8 cellular contexts compared by ENCODE assay signal in genomic region chr2:239401450-239402227, GRCh38. TPM values are rescaled to one million over a fixed set of nuclear protein-coding genes. Genes with fewer than 3 reads are reported as not detected.
A peak's percentile ranks its signal among the peaks of the same experiment; 100 is the strongest.
DNase-seq lines count a peak whose midpoint lies in the region; ATAC-seq and TF ChIP-seq lines count a peak whose summit lies in the region.

No MANE protein-coding gene starts in this region.

- DNase-seq in DMS114 treated with DMSO at 0.1 percent for 48 hours (lab: John Stamatoyannopoulos, UW; ENCODE audit: unreplicated experiment) (peak; percentile 78), NOMO-1 treated with dmso at 0.1 percent for 144 hours (lab: John Stamatoyannopoulos, UW; ENCODE audit: unreplicated experiment) (peak; percentile 82), epithelial cell of esophagus (ENCODE audit: low read depth) (peak; percentile 92), mucosa of descending colon (peak; percentile 94 to 97 (median 96))
- peak; percentile 92 for DNase-seq in activated CD8-positive, alpha-beta memory T cell treated with anti-CD3 and anti-CD28 coated beads, Interleukin-2, amount 50 U/mL, for 4 hours
- peak; percentile 85 to 89 for DNase-seq in stimulated activated CD8-positive, alpha-beta memory T cell treated with anti-CD3 and anti-CD28 coated beads, Interleukin-2, amount 100 ng/mL, for 48 hours (ENCODE audit: low read depth in 2 of 2)

- H3K9me3 ChIP-seq in HUES48 (ENCODE audit: control insufficient read depth, insufficient read depth, low read length) (no peaks in the 10 kb centered on the region), mucosa of descending colon (no peaks in the 10 kb centered on the region)

- peak overlapping the region; percentile 97 for H3K27ac ChIP-seq in HUES48 (ENCODE audit: low read depth, low read length)

- ATAC-seq in GM21447 (IDR thresholded peaks at IDR 0.05; ENCODE audit: unreplicated experiment) = peak; percentile 54
- ATAC-seq in mucosa of descending colon = peak; percentile 86

- H3K4me1 ChIP-seq in HUES48 (ENCODE audit: control insufficient read depth, insufficient read depth, low read length) (peaks cover 19% of the 10 kb centered on the region), mucosa of descending colon (ENCODE audit: low read depth) (no peaks in the 10 kb centered on the region)

- TF ChIP-seq CTCF in epithelial cell of esophagus (IDR thresholded peaks at IDR 0.05; ENCODE audit: insufficient read depth, low read depth, low read length, missing control alignments) = peak; percentile 5
- TF ChIP-seq CTCF in mucosa of descending colon (IDR thresholded peaks at IDR 0.05) = no peak

- peak overlapping the region; percentile 98 for H3K9ac ChIP-seq in HUES48 (ENCODE audit: low read depth, low read length)

- no peaks in the 10 kb centered on the region for H3K27me3 ChIP-seq in HUES48 (ENCODE audit: control insufficient read depth, insufficient read depth, low read length)

- H3K4me3 ChIP-seq in HUES48 (ENCODE audit: low read depth, low read length) (peak overlapping the region; percentile 79), epithelial cell of esophagus (ENCODE audit: low read length) (peak overlapping the region; percentile 83), mucosa of descending colon (peak overlapping the region; percentile 38)

- intact Hi-C loops in mucosa of descending colon (cut with DNase I, micrococcal nuclease) = no loop called here

- H3K36me3 ChIP-seq in HUES48 (ENCODE audit: control insufficient read depth, insufficient read depth, low read length) = no peaks in the 10 kb centered on the region
- no peaks in the 10 kb centered on the region for H3K36me3 ChIP-seq in mucosa of descending colon (ENCODE audit: low read depth)

RNA-seq across cellular contexts. Expression of gene HDAC4, which starts 0.8 kb away (rescaled TPM):
- 100 to 1,000 TPM in 1 of 3 donors, 10 to 100 TPM in 2; 41.4 to 147 (median 44.0) TPM for total RNA-seq in mucosa of descending colon

Comparison
In these comparisons a context has a peak if more than half of its experiments do, and no peak if none do; other contexts are left out.
1. Peak in every context shown above with its lines: DNase-seq, ATAC-seq, H3K4me3 ChIP-seq and H3K27ac ChIP-seq.